Comparison of ENCODE assay signal across 9 cellular contexts in genomic region chr18:37565138-37565984, GRCh38. TPM values are rescaled to one million over a fixed set of nuclear protein-coding genes. Genes with fewer than 3 reads are reported as not detected.
A peak's percentile ranks its signal among the peaks of the same experiment; 100 is the strongest.
DNase-seq lines count a peak whose midpoint lies in the region; ATAC-seq and TF ChIP-seq lines count a peak whose summit lies in the region.
"Had no signal": no experiment of that assay in that cellular context is flagged by ENCODE, and none has a peak within 500 bp of the region (broad histone marks: within the 10 kb centered on the region; RNA-seq: fewer than 3 reads in every experiment).

CELF4 (minus strand) TSS chr18:37565798.

- H3K4me3 ChIP-seq in colonic mucosa (peak within 1 kb of the TSS; percentile 24), urinary bladder (ENCODE audit: low read depth, low read length) (peak within 1 kb of the TSS; percentile 57)
- H3K4me3 ChIP-seq: SJSA1 had no signal

- intact Hi-C loops in colonic mucosa (cut with DNase I), result no loop called here

- no peak within 1 kb of the TSS for H3K27ac ChIP-seq in colonic mucosa
- H3K27ac ChIP-seq in urinary bladder (ENCODE audit: low read depth), result no peak within 1 kb of the TSS
- H3K27ac ChIP-seq: SJSA1 had no signal

- in situ Hi-C loops in GM13976 (cut with MboI; ENCODE audit: low sequenced_read_pairs, unreplicated experiment), result no loop called here

- H3K4me1 ChIP-seq in colonic mucosa, result no peaks in the 10 kb centered on the region
- peaks cover 5% of the 10 kb centered on the region for H3K4me1 ChIP-seq in urinary bladder (ENCODE audit: insufficient read depth)
- H3K4me1 ChIP-seq: SJSA1 had no signal

- no peaks in the 10 kb centered on the region for H3K9me3 ChIP-seq in colonic mucosa
- H3K9me3 ChIP-seq: SJSA1 had no signal

- TF ChIP-seq CTCF in GM13976 (IDR thresholded peaks at IDR 0.05; ENCODE audit: borderline replicate concordance, control extremely low read depth, extremely low read depth, insufficient read depth, missing control alignments) (no peak), colonic mucosa (IDR thresholded peaks at IDR 0.05) (no peak)

- no peak within 1 kb of the TSS for H3K9ac ChIP-seq in colonic mucosa (ENCODE audit: low read depth in 2 of 2, low read length in 2 of 2)

- H3K36me3 ChIP-seq in colonic mucosa (no peaks in the 10 kb centered on the region), urinary bladder (ENCODE audit: insufficient read depth) (no peaks in the 10 kb centered on the region)
- H3K36me3 ChIP-seq: SJSA1 had no signal

- WGBS in urinary bladder, result 1% methylated on average over 59 of the region's 59 CpGs

- ATAC-seq in GM19397 (IDR thresholded peaks at IDR 0.05; ENCODE audit: unreplicated experiment), result no peak
- ATAC-seq in GM21723 (IDR thresholded peaks at IDR 0.05; ENCODE audit: unreplicated experiment), result no peak
- ATAC-seq in GM18520 (IDR thresholded peaks at IDR 0.05; ENCODE audit: unreplicated experiment), result no peak

- DNase-seq in GM13976 (ENCODE audit: low spot score), result peak; percentile 31
- DNase-seq in NCI-H446 treated with DMSO at 0.1 percent for 48 hours (lab: John Stamatoyannopoulos, UW), result peak; percentile 42
- no peak for DNase-seq in colonic mucosa
- peak; percentile 83 for DNase-seq in mesenteric fat pad (ENCODE audit: low spot score)

- peaks cover 39% of the 10 kb centered on the region for H3K27me3 ChIP-seq in colonic mucosa

RNA-seq across cellular contexts. Expression of gene CELF4, which starts in this region (rescaled TPM):
- total RNA-seq in colonic mucosa, result 1 to 10 TPM in 1 of 2 donors, not detected in 1; 1.4 TPM
- total RNA-seq in mesenteric fat pad, result 0.39 TPM
- 0.79 TPM for total RNA-seq in urinary bladder
- 0.79 TPM for polyA plus RNA-seq in urinary bladder
- total RNA-seq: SJSA1 had no signal

Comparison
In these comparisons a context has a peak if more than half of its experiments do, and no peak if none do; other contexts are left out.
1. Peak in DNase-seq in mesenteric fat pad; RNA of the gene not detected or under 1 TPM.